Comparison of ENCODE assay signal across 9 cellular contexts in genomic region chr22:46684706-46685105, GRCh38. TPM values are rescaled to one million over a fixed set of nuclear protein-coding genes. Genes with fewer than 3 reads are reported as not detected.
DNase-seq lines count a peak whose midpoint lies in the region; ATAC-seq, FAIRE-seq and TF ChIP-seq lines count a peak whose summit lies in the region.
"Had no signal": no experiment of that assay in that cellular context is flagged by ENCODE, and none has a peak within 500 bp of the region (broad histone marks: within the 10 kb centered on the region; RNA-seq: fewer than 3 reads in every experiment).

No MANE protein-coding gene starts in this region.

- WGBS in pancreas, 2 donors: 58 to 59% methylated on average over 10 of the region's 10 CpGs
- WGBS in spleen, 5 donors: 43 to 55% (median 47%) methylated on average over 9 to 10 of the region's 10 CpGs

- no peak for FAIRE-seq in pancreas (lab: Jason Lieb, UNC)

- no peak overlapping the region for H2AFZ ChIP-seq in OCI-LY7 (ENCODE audit: low read length)

- H3K4me3 ChIP-seq in OCI-LY7 (ENCODE audit: low read depth, low read length, poor library complexity, severe bottlenecking): peak overlapping the region; percentile 30
- no peak overlapping the region for H3K4me3 ChIP-seq in pancreas
- H3K4me3 ChIP-seq in spleen: no peak overlapping the region

- POLR2A ChIA-PET in OCI-LY7 (lab: Charles Lee): interaction anchor here (0.7 kb wide), 1 partner anchor 168 kb away, joined by 3 read pairs; no protein-coding TSS in a partner anchor

- ATAC-seq in HG03045 (IDR thresholded peaks at IDR 0.05; ENCODE audit: unreplicated experiment): peak; percentile 56
- peak in 3 of 4 donors; percentile 24 to 49 (median 32) for ATAC-seq in pancreas

- TF ChIP-seq CTCF in OCI-LY7 (conservative IDR thresholded peaks at IDR 0.05; ENCODE audit: low read length) (no peak), pancreas (IDR thresholded peaks at IDR 0.05) (no peak), spleen (IDR thresholded peaks at IDR 0.05 in 8 of 11, conservative IDR thresholded peaks at IDR 0.05 in 3 of 11) (no peak)

- H3K79me2 ChIP-seq in OCI-LY7 (ENCODE audit: insufficient read depth, low read depth, low read length): no peaks in the 10 kb centered on the region

- peaks cover 5% of the 10 kb centered on the region; the same call in 1 of the 2 replicates for H4K20me1 ChIP-seq in OCI-LY7 (ENCODE audit: insufficient read depth, low read length)

- peak; percentile 37 for DNase-seq in DMS 273 (lab: John Stamatoyannopoulos, UW; ENCODE audit: unreplicated experiment)
- DNase-seq in DMS 273 treated with DMSO at 0.1 percent for 48 hours (lab: John Stamatoyannopoulos, UW): no peak
- peak; percentile 93 for DNase-seq in OCI-LY7 (ENCODE audit: low spot score)
- no peak for DNase-seq in pancreas
- no peak for DNase-seq in spleen
- no peak for DNase-seq in NCI-H2081 treated with DMSO at 0.1 percent for 48 hours (lab: John Stamatoyannopoulos, UW)
- no peak for DNase-seq in HCEC 1CT

- H3K9me2 ChIP-seq in OCI-LY7 (ENCODE audit: insufficient read depth, low read length): no peaks in the 10 kb centered on the region

- no peak for TF ChIP-seq POLR2A in spleen (IDR thresholded peaks at IDR 0.05)

- H3K4me1 ChIP-seq in OCI-LY7 (ENCODE audit: insufficient read depth, low read length, poor library complexity, severe bottlenecking): peaks cover 36% of the 10 kb centered on the region
- H3K4me1 ChIP-seq in pancreas: peaks cover 13 to 26% (median 18%) of the 10 kb centered on the region in 3 donors
- H3K4me1 ChIP-seq in spleen: peaks cover 18 to 53% (median 40%) of the 10 kb centered on the region in 6 donors

- H3K9me3 ChIP-seq in OCI-LY7 (ENCODE audit: low read length): no peaks in the 10 kb centered on the region
- H3K9me3 ChIP-seq in pancreas: no peaks in the 10 kb centered on the region
- H3K9me3 ChIP-seq in spleen: no peaks in the 10 kb centered on the region

- peaks cover 9% of the 10 kb centered on the region; the same call in 1 of the 2 replicates for H3K36me3 ChIP-seq in OCI-LY7 (ENCODE audit: insufficient read depth, low read length)
- peaks cover 0 to 21% (median 3%) of the 10 kb centered on the region in 3 donors for H3K36me3 ChIP-seq in pancreas
- H3K36me3 ChIP-seq in spleen: peaks cover 0 to 57% (median 37%) of the 10 kb centered on the region in 6 donors

- TSS peak; percentile 83 for BruUV-seq in OCI-LY7 (replicated peaks; lab: Mats Ljungman, UMichigan)

- intact Hi-C loops in OCI-LY7 (cut with micrococcal nuclease; ENCODE audit: unreplicated experiment) (loop anchor here (1.0 to 10.0 kb wide), 5 partner anchors 53 to 121 kb away; partner anchors contain the start of gene CERK), pancreas (cut with DNase I) (no loop called here), spleen (cut with DNase I; ENCODE audit: low total_unique reads) (no loop called here)

- CTCF ChIA-PET in OCI-LY7 (lab: Charles Lee; ENCODE audit: unreplicated experiment): no interaction called here

- peak overlapping the region; percentile 84 for H3K27ac ChIP-seq in OCI-LY7 (ENCODE audit: low read depth, low read length, poor library complexity, severe bottlenecking)
- peak overlapping the region in 2 of 4 donors; percentile 6 to 60 for H3K27ac ChIP-seq in pancreas
- peak overlapping the region in 2 of 8 donors; percentile 13 to 17 for H3K27ac ChIP-seq in spleen
- H3K27ac ChIP-seq: 22Rv1 had no signal

- H3K4me2 ChIP-seq in OCI-LY7 (ENCODE audit: low read length): peak overlapping the region; percentile 68

- no peaks in the 10 kb centered on the region for H3K27me3 ChIP-seq in pancreas
- H3K27me3 ChIP-seq in spleen (replicated peaks in 1 of 7): no peaks in the 10 kb centered on the region

RNA-seq across cellular contexts. Expression of gene CERK, which starts 53.3 kb away (rescaled TPM):
- total RNA-seq in OCI-LY7 (2014; rRNA removed; shearing (Covaris generic)): 47.9 and 48.1 TPM in 2 replicates
- total RNA-seq in OCI-LY7 (2022) (34.6 and 36.6 TPM in 2 replicates), pancreas (10 to 100 TPM; 24.7 to 32.7 (median 29.7) TPM), spleen (10 to 100 TPM; 31.3 to 47.1 (median 40.6) TPM)
- polyA plus RNA-seq in pancreas (10 to 100 TPM; 12.7 to 30.0 TPM), spleen (10 to 100 TPM; 13.7 to 17.1 (median 14.5) TPM)

Comparison
In these comparisons a context has a peak if more than half of its experiments do, and no peak if none do; other contexts are left out.
1. DNase-seq: peak in DMS 273 (single experiment) and OCI-LY7 (single experiment); none in DMS 273 treated with DMSO at 0.1 percent for 48 hours (single experiment), pancreas (0 of 6), spleen (single experiment), NCI-H2081 treated with DMSO at 0.1 percent for 48 hours (single experiment) and HCEC 1CT (single experiment).